ENCODE assay signal across 7 cellular contexts in genomic region chr16:89362866-89363223, GRCh38.
A peak's percentile ranks its signal among the peaks of the same experiment; 100 is the strongest.
DNase-seq lines count a peak whose midpoint lies in the region; ATAC-seq, FAIRE-seq and TF ChIP-seq lines count a peak whose summit lies in the region.
"Not testable (repeated sequence)": the region's sequence is repeated elsewhere in the genome, so short reads cannot be mapped to it uniquely, and the experiment has no call there.

No MANE protein-coding gene starts in this region.

- H3K4me3 ChIP-seq in Caco-2 (ENCODE audit: low read depth, low read length); Panc1 (ENCODE audit: low read depth in 2 of 2, low read length in 2 of 2); endodermal cell (ENCODE audit: low read length); neutrophil (ENCODE audit: low read depth in 1 of 2, low read length in 1 of 2): not testable (repeated sequence)
- H3K4me3 ChIP-seq in keratinocyte (ENCODE audit: control insufficient read depth in 2 of 3, extremely low read depth in 1 of 3, insufficient read depth in 2 of 3, low read depth in 1 of 3, low read length in 3 of 3), result peak overlapping the region; percentile 35 to 76 (median 43)

- H3K9ac ChIP-seq in endodermal cell (ENCODE audit: extremely low read depth, low read length, poor library complexity, severe bottlenecking), result not testable (repeated sequence)
- H3K9ac ChIP-seq in keratinocyte (ENCODE audit: control insufficient read depth, extremely low read depth, insufficient read depth, low read length), result peak overlapping the region; percentile 55

- ATAC-seq in Panc1, result not testable (repeated sequence)

- TF ChIP-seq CTCF in Caco-2 (IDR thresholded peaks at IDR 0.05; ENCODE audit: insufficient read depth in 1 of 2, low read depth in 1 of 2, low read length in 1 of 2, severe bottlenecking in 1 of 2, unreplicated experiment in 1 of 2); Panc1 (IDR thresholded peaks at IDR 0.05); endodermal cell (conservative IDR thresholded peaks at IDR 0.05); keratinocyte (optimal IDR thresholded peaks at IDR 0.05 in 1 of 3, IDR thresholded peaks at IDR 0.05 in 1 of 3, conservative IDR thresholded peaks at IDR 0.05 in 1 of 3; ENCODE audit: extremely low read depth in 1 of 3, insufficient read depth in 2 of 3, low read length in 3 of 3); neutrophil (IDR thresholded peaks at IDR 0.05): not testable (repeated sequence)

- CTCF ChIA-PET in Caco-2 (lab: Charles Lee), result interaction anchor here (1.5 kb wide), 1 partner anchor 17 kb away, joined by 3 read pairs; no protein-coding TSS in a partner anchor
- CTCF ChIA-PET in Panc1 (lab: Charles Lee), result not testable (repeated sequence)

- H3K9me3 ChIP-seq in Caco-2; Panc1 (ENCODE audit: control insufficient read depth, insufficient read depth, low read depth, low read length); endodermal cell (ENCODE audit: control insufficient read depth, low read length); keratinocyte (ENCODE audit: control insufficient read depth, low read depth, low read length); neutrophil: not testable (repeated sequence)

- H3K4me2 ChIP-seq in keratinocyte (ENCODE audit: control insufficient read depth, extremely low read depth, insufficient read depth, low read depth, low read length), result peak overlapping the region; percentile 91

- not testable (repeated sequence) for H2AFZ ChIP-seq in keratinocyte (ENCODE audit: control insufficient read depth, low read length)

- DNase-seq in Caco-2; Panc1 (ENCODE audit: low read depth, low spot score); endodermal cell; keratinocyte (ENCODE audit: low read depth, low spot score): not testable (repeated sequence)
- DNase-seq in HT-29 (ENCODE audit: low spot score), result peak; percentile 16

- not testable (repeated sequence) for H3K36me3 ChIP-seq in Caco-2 (ENCODE audit: control insufficient read depth, insufficient read depth, low read length); Panc1 (ENCODE audit: control insufficient read depth, insufficient read depth, low read length); neutrophil
- peaks cover 12% of the 10 kb centered on the region for H3K36me3 ChIP-seq in endodermal cell (ENCODE audit: control insufficient read depth, insufficient read depth, low read length)
- H3K36me3 ChIP-seq in keratinocyte (ENCODE audit: control insufficient read depth in 2 of 2, extremely low read depth in 1 of 2, insufficient read depth in 2 of 2, low read length in 2 of 2), result peaks cover 4 to 34% of the 10 kb centered on the region in 2 experiments

- not testable (repeated sequence) for H3K27me3 ChIP-seq in Caco-2 (replicated peaks; ENCODE audit: control insufficient read depth, insufficient read depth, low read length); Panc1 (ENCODE audit: control insufficient read depth, insufficient read depth, low read length); endodermal cell (ENCODE audit: control insufficient read depth, insufficient read depth, low read length, poor library complexity, severe bottlenecking); keratinocyte (ENCODE audit: control insufficient read depth, extremely low read depth, insufficient read depth, low read length); neutrophil

- WGBS in endodermal cell (ENCODE audit: insufficient coverage in 1 of 2, insufficient read length in 1 of 2), 2 experiments, result 83 to 91% methylated on average over 8 to 10 of the region's 12 CpGs

- H3K4me1 Mint-ChIP-seq in Caco-2 (ENCODE audit: low read depth, unreplicated experiment) (peaks cover 66% of the 10 kb centered on the region), endodermal cell (peaks cover 70% of the 10 kb centered on the region)
- peaks cover 93% of the 10 kb centered on the region for H3K4me1 Mint-ChIP-seq in activated naive CD4-positive, alpha-beta T cell treated with anti-CD3 and anti-CD28 coated beads, Interleukin-2, amount 50 U/mL, for 24 hours

- peaks cover 89% of the 10 kb centered on the region for H3K79me2 ChIP-seq in keratinocyte (ENCODE audit: control insufficient read depth, insufficient read depth, low read length)

- H3K4me3 Mint-ChIP-seq in Caco-2 (ENCODE audit: unreplicated experiment); activated naive CD4-positive, alpha-beta T cell treated with anti-CD3 and anti-CD28 coated beads, Interleukin-2, amount 50 U/mL, for 24 hours; endodermal cell: not testable (repeated sequence)

- intact Hi-C loops in Caco-2 (cut with micrococcal nuclease; ENCODE audit: unreplicated experiment); Panc1 (cut with micrococcal nuclease; ENCODE audit: unreplicated experiment): not testable (repeated sequence)

- H3K27me3 Mint-ChIP-seq in Caco-2 (ENCODE audit: insufficient read depth, unreplicated experiment); activated naive CD4-positive, alpha-beta T cell treated with anti-CD3 and anti-CD28 coated beads, Interleukin-2, amount 50 U/mL, for 24 hours; endodermal cell (ENCODE audit: insufficient read depth): not testable (repeated sequence)

- peaks cover 97% of the 10 kb centered on the region for H3K36me3 Mint-ChIP-seq in Caco-2 (ENCODE audit: insufficient read depth, unreplicated experiment)
- H3K36me3 Mint-ChIP-seq in activated naive CD4-positive, alpha-beta T cell treated with anti-CD3 and anti-CD28 coated beads, Interleukin-2, amount 50 U/mL, for 24 hours; endodermal cell (ENCODE audit: low read depth): not testable (repeated sequence)

- H3K9me3 Mint-ChIP-seq in Caco-2 (ENCODE audit: unreplicated experiment); activated naive CD4-positive, alpha-beta T cell treated with anti-CD3 and anti-CD28 coated beads, Interleukin-2, amount 50 U/mL, for 24 hours; endodermal cell: not testable (repeated sequence)

- dilution Hi-C loops in keratinocyte (cut with MboI; ENCODE audit: extremely low pct_ligation_motif_present, low sequenced_read_pairs), result not testable (repeated sequence)

- POLR2A ChIA-PET in Caco-2 (lab: Charles Lee); Panc1 (lab: Charles Lee): not testable (repeated sequence)

- BruUV-seq in Caco-2 (replicated peaks; lab: Mats Ljungman, UMichigan); Panc1 (replicated peaks; lab: Mats Ljungman, UMichigan): not testable (repeated sequence)

- H3K27ac ChIP-seq in Panc1 (ENCODE audit: low read length), result peak overlapping the region; percentile 69; the same call in 1 of the 2 replicates
- not testable (repeated sequence) for H3K27ac ChIP-seq in endodermal cell (ENCODE audit: low read depth, low read length)
- H3K27ac ChIP-seq in keratinocyte (ENCODE audit: control insufficient read depth, insufficient read depth, low read length), result peak overlapping the region; percentile 75
- peak overlapping the region; percentile 86 for H3K27ac ChIP-seq in neutrophil

- peaks cover 35% of the 10 kb centered on the region for H4K20me1 ChIP-seq in keratinocyte (ENCODE audit: control insufficient read depth, extremely low read depth, insufficient read depth, low read length)

- in situ Hi-C loops in Panc1 (cut with HindIII; ENCODE audit: low pct_unique_long_range_greater_than_20kb, low sequenced_read_pairs), result not testable (repeated sequence)

- H3K9me1 ChIP-seq in keratinocyte (ENCODE audit: control insufficient read depth, extremely low read depth, insufficient read depth, low read length), result not testable (repeated sequence)

- not testable (repeated sequence) for FAIRE-seq in keratinocyte (lab: Jason Lieb, UNC)

- peak overlapping the region; percentile 68 for H3K27ac Mint-ChIP-seq in Caco-2 (ENCODE audit: unreplicated experiment)
- H3K27ac Mint-ChIP-seq in activated naive CD4-positive, alpha-beta T cell treated with anti-CD3 and anti-CD28 coated beads, Interleukin-2, amount 50 U/mL, for 24 hours, result peak overlapping the region; percentile 30
- peak overlapping the region; percentile 39 for H3K27ac Mint-ChIP-seq in endodermal cell

- H3K4me1 ChIP-seq in Caco-2 (peaks cover 59% of the 10 kb centered on the region), Panc1 (ENCODE audit: control insufficient read depth, insufficient read depth, low read length) (peaks cover 74% of the 10 kb centered on the region), endodermal cell (ENCODE audit: control insufficient read depth, insufficient read depth, low read length) (peaks cover 44% of the 10 kb centered on the region), keratinocyte (ENCODE audit: control insufficient read depth, extremely low read depth, insufficient read depth, low read length) (peaks cover 67% of the 10 kb centered on the region), neutrophil (ENCODE audit: control insufficient read depth in 1 of 2, insufficient read depth in 1 of 2, low read depth in 1 of 2, low read length in 1 of 2) (peaks cover 79 to 83% of the 10 kb centered on the region in 2 experiments)
